ENCODE assay signal across 9 cellular contexts in the genomic region with DNA sequence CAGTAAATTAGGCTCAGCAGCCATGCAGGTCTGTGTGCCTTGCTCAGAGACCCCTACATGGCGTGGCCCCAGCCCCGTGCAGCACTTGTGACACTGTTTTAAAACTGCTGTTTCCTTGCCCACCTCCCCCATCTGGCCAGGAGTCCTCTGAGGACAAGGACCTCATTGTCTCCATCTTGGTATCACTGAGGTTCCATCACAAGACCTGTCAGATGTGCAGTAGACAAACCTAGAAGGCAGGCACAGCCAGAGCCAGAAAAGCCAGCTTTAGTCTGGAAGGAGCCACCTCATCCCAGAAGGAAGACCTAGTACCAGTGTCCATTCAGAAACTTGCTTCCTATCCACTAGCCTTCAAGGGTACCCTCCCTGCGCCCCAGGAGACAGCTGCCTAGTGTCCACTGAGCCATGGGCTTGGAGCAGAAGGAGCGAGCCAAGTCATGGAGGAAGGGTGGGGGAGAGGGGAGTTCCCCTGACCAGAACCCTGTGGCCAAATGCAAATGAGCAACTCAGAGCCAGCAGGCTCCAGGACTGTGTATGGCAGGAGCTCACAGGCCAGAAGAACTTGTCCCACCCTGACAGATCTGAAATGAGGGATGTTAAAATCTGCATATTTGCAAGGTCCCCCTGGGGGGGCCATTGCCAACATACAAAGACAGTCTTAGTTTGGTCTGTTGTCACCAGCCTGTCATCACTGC.
A peak's percentile ranks its signal among the peaks of the same experiment; 100 is the strongest.
DNase-seq lines count a peak whose midpoint lies in the region; ATAC-seq lines count a peak whose summit lies in the region.
"Had no signal": no experiment of that assay in that cellular context is flagged by ENCODE, and none has a peak within 500 bp of the region (broad histone marks: within the 10 kb centered on the region; RNA-seq: fewer than 3 reads in every experiment).

No MANE protein-coding gene starts in this region.

- no peaks in the 10 kb centered on the region for H3K9me3 ChIP-seq in SJCRH30 (replicated peaks)

- no peak overlapping the region for H3K27ac ChIP-seq in SJCRH30

- ATAC-seq in GM21423 (IDR thresholded peaks at IDR 0.05; ENCODE audit: unreplicated experiment), result peak; percentile 68
- peak; percentile 64 for ATAC-seq in HG03460 (IDR thresholded peaks at IDR 0.05; ENCODE audit: unreplicated experiment)

- H3K4me3 ChIP-seq in SJCRH30, result no peak overlapping the region

- H3K36me3 ChIP-seq in SJCRH30, result no peaks in the 10 kb centered on the region

- DNase-seq in ELR (ENCODE audit: low read depth), result peak; percentile 57
- DNase-seq in kidney tubule cell (ENCODE audit: low spot score), result peak; percentile 31
- DNase-seq in SHP77 (lab: John Stamatoyannopoulos, UW), result no peak
- DNase-seq in NCI-H2081 (lab: John Stamatoyannopoulos, UW), result no peak
- DNase-seq in DMS79 (lab: John Stamatoyannopoulos, UW), result no peak
- no peak for DNase-seq in SJCRH30
- DNase-seq: NCI-H1436 had no signal

- no peaks in the 10 kb centered on the region for H3K27me3 ChIP-seq in SJCRH30

- peaks cover 7% of the 10 kb centered on the region; the same call in 1 of the 2 replicates for H3K4me1 ChIP-seq in SJCRH30

Comparison
In these comparisons a context has a peak if more than half of its experiments do, and no peak if none do; other contexts are left out.
1. DNase-seq: peak in ELR (single experiment) and kidney tubule cell (single experiment); none in SHP77 (0 of 2), NCI-H2081 (0 of 2), DMS79 (single experiment) and SJCRH30 (0 of 2).